ENCODE assay signal across 12 cellular contexts in genomic region chr6:108157972-108158441, GRCh38. TPM values are rescaled to one million over a fixed set of nuclear protein-coding genes. Genes with fewer than 3 reads are reported as not detected.
DNase-seq lines count a peak whose midpoint lies in the region; ATAC-seq and TF ChIP-seq lines count a peak whose summit lies in the region.
"Had no signal": no experiment of that assay in that cellular context is flagged by ENCODE, and none has a peak within 500 bp of the region (broad histone marks: within the 10 kb centered on the region; RNA-seq: fewer than 3 reads in every experiment).

No MANE protein-coding gene starts in this region.

- H3K4me1 ChIP-seq in PC-3 (ENCODE audit: insufficient read depth, low read length): peaks cover 20% of the 10 kb centered on the region
- H3K4me1 ChIP-seq in esophagus squamous epithelium: peaks cover 6 to 31% (median 13%) of the 10 kb centered on the region in 3 donors
- peaks cover 8 to 9% of the 10 kb centered on the region in 2 donors for H3K4me1 ChIP-seq in gastrocnemius medialis

- H3K27me3 ChIP-seq in PC-3 (ENCODE audit: low read length) (peaks cover 58% of the 10 kb centered on the region), esophagus squamous epithelium (peaks cover 19 to 100% (median 56%) of the 10 kb centered on the region in 4 donors), gastrocnemius medialis (peaks cover 92 to 98% (median 96%) of the 10 kb centered on the region in 3 donors)

- H3K4me2 ChIP-seq in PC-3 (ENCODE audit: low read length): peak overlapping the region; percentile 83
- H3K4me2 ChIP-seq: KMS-11 had no signal

- H3K9ac ChIP-seq in PC-3 (ENCODE audit: low read length): no peak overlapping the region
- H3K9ac ChIP-seq: KMS-11 had no signal

- H3K4me3 ChIP-seq in PC-3 (ENCODE audit: low read length): peak overlapping the region; percentile 63
- H3K4me3 ChIP-seq in esophagus squamous epithelium: peak overlapping the region in 3 of 4 donors; percentile 6 to 54 (median 36)
- peak overlapping the region; percentile 22 to 37 (median 26) for H3K4me3 ChIP-seq in gastrocnemius medialis

- H2AFZ ChIP-seq in PC-3 (ENCODE audit: low read length): peak overlapping the region; percentile 73; the same call in 1 of the 2 replicates

- POLR2A ChIA-PET in PC-3 (lab: Charles Lee; ENCODE audit: unreplicated experiment): no interaction called here

- H3F3A ChIP-seq in PC-3 (ENCODE audit: low read length, unreplicated experiment): no peaks in the 10 kb centered on the region

- H3K79me2 ChIP-seq in PC-3 (ENCODE audit: low read length): no peaks in the 10 kb centered on the region

- intact Hi-C loops in PC-3 (cut with micrococcal nuclease): no loop called here
- intact Hi-C loops in esophagus squamous epithelium (cut with DNase I): no loop called here
- intact Hi-C loops in gastrocnemius medialis (cut with DNase I; ENCODE audit: low total_unique reads): no loop called here

- H3K9me3 ChIP-seq in PC-3 (ENCODE audit: low read length) (no peaks in the 10 kb centered on the region), esophagus squamous epithelium (no peaks in the 10 kb centered on the region), gastrocnemius medialis (no peaks in the 10 kb centered on the region)

- ATAC-seq in PC-3 (no peak), gastrocnemius medialis (no peak), GM19452 (IDR thresholded peaks at IDR 0.05; ENCODE audit: unreplicated experiment) (no peak)

- TF ChIP-seq POLR2A in esophagus squamous epithelium (IDR thresholded peaks at IDR 0.05) (no peak), gastrocnemius medialis (IDR thresholded peaks at IDR 0.05) (no peak)

- TF ChIP-seq CTCF in PC-3 (conservative IDR thresholded peaks at IDR 0.05; ENCODE audit: low read depth, low read length): no peak
- no peak for TF ChIP-seq CTCF in esophagus squamous epithelium (IDR thresholded peaks at IDR 0.05)
- no peak for TF ChIP-seq CTCF in gastrocnemius medialis (IDR thresholded peaks at IDR 0.05 in 4 of 5, conservative IDR thresholded peaks at IDR 0.05 in 1 of 5)

- in situ Hi-C loops in gastrocnemius medialis (cut with MboI; ENCODE audit: low sequenced_read_pairs in 4 of 4): no loop called here

- CTCF ChIA-PET in PC-3 (lab: Charles Lee): no interaction called here

- H3K9me2 ChIP-seq in PC-3 (replicated peaks; ENCODE audit: low read length): no peaks in the 10 kb centered on the region

- no peak overlapping the region for H3K27ac ChIP-seq in PC-3 (ENCODE audit: low read length)
- H3K27ac ChIP-seq in esophagus squamous epithelium: no peak overlapping the region
- no peak overlapping the region for H3K27ac ChIP-seq in gastrocnemius medialis
- H3K27ac ChIP-seq: KMS-11 had no signal

- H4K20me1 ChIP-seq in PC-3 (ENCODE audit: low read length): no peaks in the 10 kb centered on the region

- DNase-seq in NCI-H1417 (lab: John Stamatoyannopoulos, UW): peak in 2 of 3 experiments; percentile 55 to 66
- no peak for DNase-seq in NCI-H1417 treated with DMSO at 0.1 percent for 48 hours (lab: John Stamatoyannopoulos, UW)
- no peak for DNase-seq in PC-3
- no peak for DNase-seq in esophagus squamous epithelium (lab: John Stamatoyannopoulos, UW)
- DNase-seq in gastrocnemius medialis: no peak
- no peak for DNase-seq in NK-92 (lab: John Stamatoyannopoulos, UW; ENCODE audit: unreplicated experiment)
- DNase-seq in NCI-H1105 treated with DMSO at 0.1 percent for 48 hours (lab: John Stamatoyannopoulos, UW): no peak
- DNase-seq: 8988T, foreskin melanocyte, HCEC 1CT had no signal

- no TSS peak for BruUV-seq in PC-3 (replicated peaks; lab: Mats Ljungman, UMichigan)

- no peaks in the 10 kb centered on the region for H3K36me3 ChIP-seq in PC-3 (ENCODE audit: low read depth, low read length)
- H3K36me3 ChIP-seq in esophagus squamous epithelium: no peaks in the 10 kb centered on the region
- no peaks in the 10 kb centered on the region for H3K36me3 ChIP-seq in gastrocnemius medialis

- 18 to 41% methylated on average over 10 to 24 of the region's 37 CpGs for WGBS in esophagus squamous epithelium, 2 donors

RNA-seq across cellular contexts. Expression of gene NR2E1, which starts 7.8 kb away (rescaled TPM):
- total RNA-seq in PC-3 (2014; rRNA removed): 0.07 TPM in 1 of 2 replicates, not detected in the other
- total RNA-seq in esophagus squamous epithelium: not detected
- not detected for total RNA-seq in gastrocnemius medialis

Comparison
In these comparisons a context has a peak if more than half of its experiments do, and no peak if none do; other contexts are left out.
1. DNase-seq: peak in NCI-H1417 (2 of 3); none in NCI-H1417 treated with DMSO at 0.1 percent for 48 hours (single experiment), PC-3 (single experiment), esophagus squamous epithelium (single experiment), gastrocnemius medialis (0 of 2), NK-92 (single experiment) and NCI-H1105 treated with DMSO at 0.1 percent for 48 hours (single experiment).
2. Peak in every context shown above with its lines, with median percentiles within 50 percentile points of each other: H3K4me3 ChIP-seq.